14 cellular contexts compared by ENCODE assay signal in genomic region chr14:35124127-35124526, GRCh38. TPM values are rescaled to one million over a fixed set of nuclear protein-coding genes. Genes with fewer than 3 reads are reported as not detected.
A peak's percentile ranks its signal among the peaks of the same experiment; 100 is the strongest.
DNase-seq lines count a peak whose midpoint lies in the region; ATAC-seq and TF ChIP-seq lines count a peak whose summit lies in the region.
"Had no signal": no experiment of that assay in that cellular context is flagged by ENCODE, and none has a peak within 500 bp of the region (broad histone marks: within the 10 kb centered on the region; RNA-seq: fewer than 3 reads in every experiment).

No MANE protein-coding gene starts in this region.

- H3K27ac ChIP-seq in SK-N-MC: no peak overlapping the region
- H3K27ac ChIP-seq in effector memory CD4-positive, alpha-beta T cell (ENCODE audit: insufficient read depth, low read length, poor library complexity, severe bottlenecking): no peak overlapping the region

- H3K27ac Mint-ChIP-seq in activated CD8-positive, alpha-beta memory T cell treated with anti-CD3 and anti-CD28 coated beads, Interleukin-2, amount 10 ng/mL, durations not matched to agents 7 days and 5 days: no peak overlapping the region
- no peak overlapping the region for H3K27ac Mint-ChIP-seq in progenitor cell of endocrine pancreas

- H3K4me1 Mint-ChIP-seq in activated CD8-positive, alpha-beta memory T cell treated with anti-CD3 and anti-CD28 coated beads, Interleukin-2, amount 10 ng/mL, durations not matched to agents 7 days and 5 days: peaks cover 58% of the 10 kb centered on the region
- peaks cover 18% of the 10 kb centered on the region for H3K4me1 Mint-ChIP-seq in progenitor cell of endocrine pancreas (ENCODE audit: low read depth)

- DNase-seq in activated CD8-positive, alpha-beta memory T cell treated with anti-CD3 and anti-CD28 coated beads, Interleukin-2, amount 10 ng/mL, durations not matched to agents 7 days and 5 days: no peak
- DNase-seq in activated CD8-positive, alpha-beta memory T cell treated with anti-CD3 and anti-CD28 coated beads for 24 hours: no peak
- DNase-seq in SK-N-MC (ENCODE audit: low read depth, low spot score): no peak
- DNase-seq in effector memory CD4-positive, alpha-beta T cell: no peak
- no peak for DNase-seq in progenitor cell of endocrine pancreas (ENCODE audit: low spot score, unreplicated experiment)
- no peak for DNase-seq in stimulated activated CD4-positive, alpha-beta T cell treated with anti-CD3 and anti-CD28 coated beads, Interleukin-2, amount 100 ng/mL, for 24 hours
- DNase-seq: EL, MV-4-11, NCI-H510A, SJCRH30, upper lobe of left lung had no signal

- H3K36me3 ChIP-seq in SK-N-MC (ENCODE audit: insufficient read depth, low read length): peaks cover 14% of the 10 kb centered on the region
- peaks cover 11% of the 10 kb centered on the region for H3K36me3 ChIP-seq in effector memory CD4-positive, alpha-beta T cell (ENCODE audit: control insufficient read depth, insufficient read depth, low read length)
- H3K36me3 ChIP-seq: right atrium auricular region had no signal

- H3K27me3 ChIP-seq in effector memory CD4-positive, alpha-beta T cell (replicated peaks; ENCODE audit: control insufficient read depth, insufficient read depth, low read length, poor library complexity, severe bottlenecking): no peaks in the 10 kb centered on the region
- H3K27me3 ChIP-seq: right atrium auricular region, SJCRH30, upper lobe of left lung had no signal

- H3K4me3 ChIP-seq in SK-N-MC: peak overlapping the region; percentile 93
- H3K4me3 ChIP-seq in effector memory CD4-positive, alpha-beta T cell (ENCODE audit: insufficient read depth, low read depth, low read length, poor library complexity, severe bottlenecking): peak overlapping the region; percentile 73

- TF ChIP-seq CTCF in progenitor cell of endocrine pancreas (IDR thresholded peaks at IDR 0.05; ENCODE audit: unreplicated experiment): no peak

- H3K9me3 Mint-ChIP-seq in activated CD8-positive, alpha-beta memory T cell treated with anti-CD3 and anti-CD28 coated beads, Interleukin-2, amount 10 ng/mL, durations not matched to agents 7 days and 5 days (ENCODE audit: low read depth): no peaks in the 10 kb centered on the region
- H3K9me3 Mint-ChIP-seq in progenitor cell of endocrine pancreas (ENCODE audit: low read depth): no peaks in the 10 kb centered on the region

- peak overlapping the region; percentile 94 for H3K4me3 Mint-ChIP-seq in activated CD8-positive, alpha-beta memory T cell treated with anti-CD3 and anti-CD28 coated beads, Interleukin-2, amount 10 ng/mL, durations not matched to agents 7 days and 5 days
- H3K4me3 Mint-ChIP-seq in progenitor cell of endocrine pancreas (ENCODE audit: low read depth): peak overlapping the region; percentile 99

- H3K36me3 Mint-ChIP-seq in activated CD8-positive, alpha-beta memory T cell treated with anti-CD3 and anti-CD28 coated beads, Interleukin-2, amount 10 ng/mL, durations not matched to agents 7 days and 5 days: peaks cover 33% of the 10 kb centered on the region
- H3K36me3 Mint-ChIP-seq in progenitor cell of endocrine pancreas (ENCODE audit: insufficient read depth): peaks cover 21% of the 10 kb centered on the region

- H3K27me3 Mint-ChIP-seq in activated CD8-positive, alpha-beta memory T cell treated with anti-CD3 and anti-CD28 coated beads, Interleukin-2, amount 10 ng/mL, durations not matched to agents 7 days and 5 days: no peaks in the 10 kb centered on the region
- H3K27me3 Mint-ChIP-seq in progenitor cell of endocrine pancreas: no peaks in the 10 kb centered on the region

- peak overlapping the region; percentile 97 for H3K9ac ChIP-seq in SK-N-MC (ENCODE audit: insufficient read length)

- CTCF ChIA-PET in activated CD8-positive, alpha-beta memory T cell treated with anti-CD3 and anti-CD28 coated beads, Interleukin-2, amount 10 ng/mL, durations not matched to agents 7 days and 5 days (lab: Charles Lee): interaction anchor here (0.7 to 3.3 kb wide), 4 partner anchors 16 to 280 kb away, joined by 3 to 12 read pairs (median 7); partner anchors contain the start of gene NFKBIA

- ATAC-seq in activated CD8-positive, alpha-beta memory T cell treated with anti-CD3 and anti-CD28 coated beads, Interleukin-2, amount 10 ng/mL, durations not matched to agents 7 days and 5 days: no peak
- ATAC-seq in GM18519 (IDR thresholded peaks at IDR 0.05; ENCODE audit: low FRiP score, unreplicated experiment) (no peak), GM18517 (IDR thresholded peaks at IDR 0.05; ENCODE audit: unreplicated experiment) (no peak)

- no peaks in the 10 kb centered on the region for H3K9me3 ChIP-seq in SK-N-MC (ENCODE audit: low read depth, low read length)
- H3K9me3 ChIP-seq in effector memory CD4-positive, alpha-beta T cell (ENCODE audit: control insufficient read depth, low read length): no peaks in the 10 kb centered on the region
- H3K9me3 ChIP-seq: right atrium auricular region, SJCRH30, upper lobe of left lung had no signal

- H3K4me1 ChIP-seq in effector memory CD4-positive, alpha-beta T cell (ENCODE audit: control insufficient read depth, insufficient read depth, low read length, poor library complexity, severe bottlenecking): peaks cover 28% of the 10 kb centered on the region

RNA-seq across cellular contexts. Expression of gene PRORP, which starts 1.8 kb away (rescaled TPM):
- 10 to 100 TPM; 28.0 to 31.3 TPM for total RNA-seq in activated CD8-positive, alpha-beta memory T cell treated with anti-CD3 and anti-CD28 coated beads, Interleukin-2, amount 10 ng/mL, durations not matched to agents 7 days and 5 days
- 40.2 and 50.9 TPM in 2 replicates for total RNA-seq in progenitor cell of endocrine pancreas

RNA-seq across cellular contexts. Expression of gene PPP2R3C, which starts 2.3 kb away (rescaled TPM):
- total RNA-seq in activated CD8-positive, alpha-beta memory T cell treated with anti-CD3 and anti-CD28 coated beads, Interleukin-2, amount 10 ng/mL, durations not matched to agents 7 days and 5 days: 10 to 100 TPM; 38.9 to 47.1 TPM
- 39.9 and 47.1 TPM in 2 replicates for total RNA-seq in progenitor cell of endocrine pancreas
